Comparison of ENCODE assay signal across 22 cellular contexts in genomic region chr2:161677634-161678033, GRCh38. TPM values are rescaled to one million over a fixed set of nuclear protein-coding genes. Genes with fewer than 3 reads are reported as not detected.
"Had no signal": no experiment of that assay in that cellular context is flagged by ENCODE, and none has a peak within 500 bp of the region (broad histone marks: within the 10 kb centered on the region; RNA-seq: fewer than 3 reads in every experiment).

No MANE protein-coding gene starts in this region.

- H3K9me3 ChIP-seq: SJCRH30 had no signal

- H3K4me1 ChIP-seq: SJCRH30 had no signal

- H3K4me3 ChIP-seq: SJCRH30 had no signal

- H3K9ac ChIP-seq: KMS-11 had no signal

- FAIRE-seq: HTR-8/SVneo had no signal

- H3K4me2 ChIP-seq: KMS-11 had no signal

- H3K36me3 ChIP-seq: SJCRH30 had no signal

- DNase-seq: IMR-90, Kasumi-1, MV-4-11, NCI-H1048, NCI-H1105, NCI-H1417, NCI-H1436 treated with DMSO at 0.1 percent for 48 hours, NCI-H1694 treated with DMSO at 0.1 percent for 48 hours, NCI-H1930, NCI-H2081, NCI-H2107, NCI-H2227 treated with DMSO at 0.1 percent for 48 hours, NCI-H524, NCI-H748 treated with DMSO at 0.1 percent for 48 hours, SHP77 treated with DMSO at 0.1 percent for 48 hours, SJCRH30 had no signal

- H3K27me3 ChIP-seq: SJCRH30 had no signal

- H3K27ac ChIP-seq: HL-60, KMS-11, SJCRH30 had no signal

- ATAC-seq: Panc1, Right ventricle myocardium inferior, SK-N-SH treated with all-trans-retinoic acid at 6 μM for 48 hours had no signal

RNA-seq across cellular contexts. Expression of gene SLC4A10, which starts 53.4 kb away (rescaled TPM):
- total RNA-seq: IMR-90, Right ventricle myocardium inferior had no signal
- polyA plus RNA-seq: IMR-90 had no signal
